ENCODE assay signal across 14 cellular contexts in genomic region chr14:89963288-89963978, GRCh38. TPM values are rescaled to one million over a fixed set of nuclear protein-coding genes. Genes with fewer than 3 reads are reported as not detected.
DNase-seq lines count a peak whose midpoint lies in the region; ATAC-seq and TF ChIP-seq lines count a peak whose summit lies in the region.
"Had no signal": no experiment of that assay in that cellular context is flagged by ENCODE, and none has a peak within 500 bp of the region (broad histone marks: within the 10 kb centered on the region; RNA-seq: fewer than 3 reads in every experiment).

No MANE protein-coding gene starts in this region.

- WGBS in lung, 2 donors: 80 to 94% methylated on average over 10 of the region's 10 CpGs

- H3K27ac ChIP-seq in lung (ENCODE audit: low read depth in 1 of 2, low read length in 1 of 2) (no peak overlapping the region), upper lobe of right lung (no peak overlapping the region)

- no peak overlapping the region for H3K4me3 Mint-ChIP-seq in T-helper 17 cell
- no peak overlapping the region for H3K4me3 Mint-ChIP-seq in natural killer cell treated with Interleukin-12 subunit alpha and Interleukin-12 subunit beta and Interleukin-15 and Interleukin-18, amount 100 ng/mL, for 72 hours
- H3K4me3 Mint-ChIP-seq: B cell; CD4-positive, alpha-beta T cell had no signal

- TF ChIP-seq CTCF in lung (IDR thresholded peaks at IDR 0.05; ENCODE audit: control extremely low read depth, extremely low read depth) (no peak), upper lobe of right lung (IDR thresholded peaks at IDR 0.05) (no peak)

- H3K27ac Mint-ChIP-seq in T-helper 17 cell: peak overlapping the region; percentile 70
- H3K27ac Mint-ChIP-seq in natural killer cell treated with Interleukin-12 subunit alpha and Interleukin-12 subunit beta and Interleukin-15 and Interleukin-18, amount 100 ng/mL, for 72 hours: no peak overlapping the region
- H3K27ac Mint-ChIP-seq: B cell; CD4-positive, alpha-beta T cell had no signal

- H3K4me3 ChIP-seq in lung (no peak overlapping the region), upper lobe of right lung (no peak overlapping the region)

- no peaks in the 10 kb centered on the region for H3K27me3 ChIP-seq in lung (ENCODE audit: control insufficient read depth, insufficient read depth)
- H3K27me3 ChIP-seq in upper lobe of right lung: no peaks in the 10 kb centered on the region

- no peak for ATAC-seq in T-helper 17 cell
- ATAC-seq in lung (ENCODE audit: insufficient read depth, low FRiP score): peak; percentile 54
- peak; percentile 91 for ATAC-seq in upper lobe of right lung
- no peak for ATAC-seq in natural killer cell treated with Interleukin-12 subunit alpha and Interleukin-12 subunit beta and Interleukin-15 and Interleukin-18, amount 100 ng/mL, for 72 hours
- no peak for ATAC-seq in GM19395 (IDR thresholded peaks at IDR 0.05; ENCODE audit: unreplicated experiment)
- ATAC-seq: HCT116 had no signal

- peaks cover 33% of the 10 kb centered on the region for H3K4me1 Mint-ChIP-seq in T-helper 17 cell
- H3K4me1 Mint-ChIP-seq in natural killer cell treated with Interleukin-12 subunit alpha and Interleukin-12 subunit beta and Interleukin-15 and Interleukin-18, amount 100 ng/mL, for 72 hours (ENCODE audit: low read depth in 2 of 2): peaks cover 19 to 23% of the 10 kb centered on the region in 2 donors

- intact Hi-C loops in upper lobe of right lung (cut with DNase I): no loop called here

- H3K9me3 ChIP-seq in T-helper 17 cell (ENCODE audit: control insufficient read depth, low read length, poor library complexity, severe bottlenecking) (no peaks in the 10 kb centered on the region), lung (ENCODE audit: control insufficient read depth in 2 of 2, insufficient read depth in 1 of 2, low read length in 1 of 2) (no peaks in the 10 kb centered on the region), upper lobe of right lung (no peaks in the 10 kb centered on the region)

- DNase-seq in DMS79 treated with DMSO at 0.1 percent for 48 hours (lab: John Stamatoyannopoulos, UW) (peak; percentile 98), T-helper 17 cell (no peak), lung (ENCODE audit: low spot score) (peak; percentile 44), upper lobe of right lung (no peak), NCI-H510A treated with DMSO at 0.1 percent for 48 hours (lab: John Stamatoyannopoulos, UW) (no peak)
- DNase-seq in natural killer cell treated with Interleukin-12 subunit alpha and Interleukin-12 subunit beta and Interleukin-15 and Interleukin-18, amount 100 ng/mL, for 72 hours (ENCODE audit: low spot score): no peak
- DNase-seq: C1 segment of cervical spinal cord; Calu3; CD4-positive, alpha-beta T cell; DMS 273 treated with DMSO at 0.1 percent for 48 hours; EL had no signal

- no peaks in the 10 kb centered on the region for H3K4me1 ChIP-seq in lung (ENCODE audit: control insufficient read depth in 2 of 2, insufficient read depth in 2 of 2, low read length in 2 of 2)
- H3K4me1 ChIP-seq in upper lobe of right lung: no peaks in the 10 kb centered on the region

- H3K9me3 Mint-ChIP-seq in natural killer cell treated with Interleukin-12 subunit alpha and Interleukin-12 subunit beta and Interleukin-15 and Interleukin-18, amount 100 ng/mL, for 72 hours: no peaks in the 10 kb centered on the region
- H3K9me3 Mint-ChIP-seq: CD4-positive, alpha-beta T cell had no signal

- no peaks in the 10 kb centered on the region for H3K27me3 Mint-ChIP-seq in T-helper 17 cell
- H3K27me3 Mint-ChIP-seq in natural killer cell treated with Interleukin-12 subunit alpha and Interleukin-12 subunit beta and Interleukin-15 and Interleukin-18, amount 100 ng/mL, for 72 hours: no peaks in the 10 kb centered on the region
- H3K27me3 Mint-ChIP-seq: B cell; CD4-positive, alpha-beta T cell had no signal

- H3K36me3 ChIP-seq in lung (ENCODE audit: control insufficient read depth in 2 of 2, insufficient read depth in 2 of 2, low read length in 2 of 2) (peaks cover 2 to 5% of the 10 kb centered on the region in 2 donors), upper lobe of right lung (peaks cover 30% of the 10 kb centered on the region)

- peaks cover 3% of the 10 kb centered on the region for H3K36me3 Mint-ChIP-seq in T-helper 17 cell (ENCODE audit: low read depth)
- peaks cover 21% of the 10 kb centered on the region for H3K36me3 Mint-ChIP-seq in natural killer cell treated with Interleukin-12 subunit alpha and Interleukin-12 subunit beta and Interleukin-15 and Interleukin-18, amount 100 ng/mL, for 72 hours

RNA-seq across cellular contexts. Expression of gene TDP1, which starts 7.7 kb away (rescaled TPM):
- total RNA-seq in T-helper 17 cell (10 to 100 TPM; 50.5 to 53.9 TPM), lung (10 to 100 TPM; 10.3 to 23.6 TPM), upper lobe of right lung (6.5 TPM)
- polyA plus RNA-seq in lung: 1 to 10 TPM; 2.1 to 6.7 TPM
- 10 to 100 TPM; 50.0 to 77.9 TPM for total RNA-seq in natural killer cell treated with Interleukin-12 subunit alpha and Interleukin-12 subunit beta and Interleukin-15 and Interleukin-18, amount 100 ng/mL, for 72 hours

RNA-seq across cellular contexts. Expression of gene EFCAB11, which starts 8.9 kb away (rescaled TPM):
- 1 to 10 TPM; 1.1 to 1.9 TPM for total RNA-seq in T-helper 17 cell
- 10 to 100 TPM in 1 of 2 donors, 1 to 10 TPM in 1; 8.1 to 13.0 TPM for total RNA-seq in lung
- 1 to 10 TPM; 2.9 to 4.2 TPM for polyA plus RNA-seq in lung
- total RNA-seq in upper lobe of right lung: 4.0 TPM
- 1 to 10 TPM; 4.8 to 7.5 TPM for total RNA-seq in natural killer cell treated with Interleukin-12 subunit alpha and Interleukin-12 subunit beta and Interleukin-15 and Interleukin-18, amount 100 ng/mL, for 72 hours

Comparison
In these comparisons a context has a peak if more than half of its experiments do, and no peak if none do; other contexts are left out.
1. DNase-seq: peak in DMS79 treated with DMSO at 0.1 percent for 48 hours (single experiment) and lung (single experiment); none in T-helper 17 cell (0 of 3), upper lobe of right lung (single experiment), natural killer cell treated with Interleukin-12 subunit alpha and Interleukin-12 subunit beta and Interleukin-15 and Interleukin-18, amount 100 ng/mL, for 72 hours (single experiment) and NCI-H510A treated with DMSO at 0.1 percent for 48 hours (single experiment).
2. ATAC-seq: peak in lung (single experiment) and upper lobe of right lung (single experiment); none in T-helper 17 cell (single experiment), natural killer cell treated with Interleukin-12 subunit alpha and Interleukin-12 subunit beta and Interleukin-15 and Interleukin-18, amount 100 ng/mL, for 72 hours (0 of 2) and GM19395 (single experiment).